In the genomic region with DNA sequence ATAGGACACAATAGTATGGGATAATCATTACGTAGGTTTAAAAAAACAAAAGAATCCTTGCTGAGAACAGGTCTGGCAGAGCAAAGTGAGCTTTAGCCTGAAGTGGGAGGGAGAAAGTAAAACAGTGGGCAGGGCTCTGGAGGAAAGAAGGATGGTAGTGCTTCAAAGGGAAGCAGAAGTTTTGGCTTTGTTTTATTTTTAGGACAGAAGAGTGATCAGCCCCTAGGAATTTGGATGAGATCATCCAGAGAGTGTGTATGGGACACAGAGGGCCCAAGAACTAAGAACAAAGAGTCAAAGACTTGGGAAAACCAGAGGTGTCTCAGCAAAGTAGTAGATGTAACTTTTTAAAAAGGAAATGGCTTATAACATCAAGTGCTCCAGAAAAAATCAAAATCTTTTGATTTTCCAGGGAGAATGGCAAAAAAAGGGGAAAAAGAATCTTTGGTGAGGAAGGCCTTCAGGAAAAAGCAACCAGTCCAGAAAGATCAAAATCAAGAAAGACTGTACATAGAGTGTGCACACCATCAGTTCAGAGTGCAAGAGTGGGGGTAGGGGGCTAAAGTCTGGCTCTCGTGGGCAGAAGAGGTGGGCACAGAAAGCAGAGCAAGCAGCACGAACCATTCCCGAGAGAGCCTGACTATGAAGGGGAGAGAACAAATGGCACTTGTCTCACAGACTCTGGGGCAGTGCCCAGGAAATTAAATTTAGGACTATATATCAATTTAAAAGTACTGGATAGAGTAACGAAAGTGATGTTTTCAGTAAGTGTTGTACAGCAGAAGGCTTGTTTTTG, we compare ENCODE assay signal across 10 cellular contexts. TPM values are rescaled to one million over a fixed set of nuclear protein-coding genes. Genes with fewer than 3 reads are reported as not detected.
DNase-seq lines count a peak whose midpoint lies in the region; ATAC-seq, FAIRE-seq and TF ChIP-seq lines count a peak whose summit lies in the region.
"Had no signal": no experiment of that assay in that cellular context is flagged by ENCODE, and none has a peak within 500 bp of the region (broad histone marks: within the 10 kb centered on the region; RNA-seq: fewer than 3 reads in every experiment).

No MANE protein-coding gene starts in this region.

- peak overlapping the region; percentile 96 for H3K27ac Mint-ChIP-seq in mesothelial cell of epicardium
- H3K27ac Mint-ChIP-seq: activated CD4-positive, alpha-beta memory T cell treated with anti-CD3 and anti-CD28 coated beads, Interleukin-2, amount 10 ng/mL, durations not matched to agents 7 days and 5 days had no signal

- H3K4me3 Mint-ChIP-seq in mesothelial cell of epicardium, result peak overlapping the region; percentile 0
- H3K4me3 Mint-ChIP-seq: activated CD4-positive, alpha-beta memory T cell treated with anti-CD3 and anti-CD28 coated beads, Interleukin-2, amount 10 ng/mL, durations not matched to agents 7 days and 5 days had no signal

- ATAC-seq in HG02973 (IDR thresholded peaks at IDR 0.05; ENCODE audit: unreplicated experiment), result no peak

- in situ Hi-C loops in ACHN (cut with HindIII; ENCODE audit: low pct_ligation_motif_present, low pct_unique_long_range_greater_than_20kb, low sequenced_read_pairs), result no loop called here

- intact Hi-C loops in posterior cingulate gyrus (cut with DNase I), result no loop called here

- TF ChIP-seq CTCF in LNCaP clone FGC (IDR thresholded peaks at IDR 0.05; ENCODE audit: control insufficient read depth, extremely low read depth, insufficient read depth) (no peak), mesothelial cell of epicardium (IDR thresholded peaks at IDR 0.05; ENCODE audit: unreplicated experiment) (no peak)

- H3K9me3 Mint-ChIP-seq in mesothelial cell of epicardium, result peaks cover 3% of the 10 kb centered on the region
- H3K9me3 Mint-ChIP-seq: activated CD4-positive, alpha-beta memory T cell treated with anti-CD3 and anti-CD28 coated beads, Interleukin-2, amount 10 ng/mL, durations not matched to agents 7 days and 5 days had no signal

- peaks cover 5% of the 10 kb centered on the region for H3K36me3 Mint-ChIP-seq in mesothelial cell of epicardium

- peak; percentile 85 for FAIRE-seq in endometrium (lab: Jason Lieb, UNC)

- peaks cover 38% of the 10 kb centered on the region for H3K4me1 Mint-ChIP-seq in mesothelial cell of epicardium

- H3K27me3 Mint-ChIP-seq in mesothelial cell of epicardium (ENCODE audit: low read depth), result no peaks in the 10 kb centered on the region
- H3K27me3 Mint-ChIP-seq: activated CD4-positive, alpha-beta memory T cell treated with anti-CD3 and anti-CD28 coated beads, Interleukin-2, amount 10 ng/mL, durations not matched to agents 7 days and 5 days had no signal

- H3K4me3 ChIP-seq in LNCaP clone FGC (ENCODE audit: low read depth, low read length), result no peak overlapping the region

- DNase-seq in ACHN (peak; percentile 61), LNCaP clone FGC (ENCODE audit: low read depth) (peak; percentile 28), mesothelial cell of epicardium (ENCODE audit: low spot score in 2 of 2, unreplicated experiment in 2 of 2) (no peak), NCI-H1436 treated with DMSO at 0.1 percent for 48 hours (lab: John Stamatoyannopoulos, UW) (no peak), SHP77 (lab: John Stamatoyannopoulos, UW) (no peak), posterior cingulate gyrus (no peak)
- DNase-seq: activated CD4-positive, alpha-beta memory T cell treated with anti-CD3 and anti-CD28 coated beads, Interleukin-2, amount 10 ng/mL, durations not matched to agents 7 days and 5 days; stimulated activated naive CD4-positive, alpha-beta T cell treated with Interleukin-2 at 50 U/mL for 16 hours had no signal

RNA-seq across cellular contexts. Expression of a gene that starts 30.1 kb away (rescaled TPM):
- 90.2 to 92.9 TPM (median 90.4 TPM) in 3 replicates for total RNA-seq in mesothelial cell of epicardium

Comparison
In these comparisons a context has a peak if more than half of its experiments do, and no peak if none do; other contexts are left out.
1. DNase-seq: peak in ACHN (single experiment) and LNCaP clone FGC (single experiment); none in mesothelial cell of epicardium (0 of 2), NCI-H1436 treated with DMSO at 0.1 percent for 48 hours (single experiment), SHP77 (0 of 2) and posterior cingulate gyrus (0 of 10).